ENCODE assay signal across 8 cellular contexts in the genomic region with DNA sequence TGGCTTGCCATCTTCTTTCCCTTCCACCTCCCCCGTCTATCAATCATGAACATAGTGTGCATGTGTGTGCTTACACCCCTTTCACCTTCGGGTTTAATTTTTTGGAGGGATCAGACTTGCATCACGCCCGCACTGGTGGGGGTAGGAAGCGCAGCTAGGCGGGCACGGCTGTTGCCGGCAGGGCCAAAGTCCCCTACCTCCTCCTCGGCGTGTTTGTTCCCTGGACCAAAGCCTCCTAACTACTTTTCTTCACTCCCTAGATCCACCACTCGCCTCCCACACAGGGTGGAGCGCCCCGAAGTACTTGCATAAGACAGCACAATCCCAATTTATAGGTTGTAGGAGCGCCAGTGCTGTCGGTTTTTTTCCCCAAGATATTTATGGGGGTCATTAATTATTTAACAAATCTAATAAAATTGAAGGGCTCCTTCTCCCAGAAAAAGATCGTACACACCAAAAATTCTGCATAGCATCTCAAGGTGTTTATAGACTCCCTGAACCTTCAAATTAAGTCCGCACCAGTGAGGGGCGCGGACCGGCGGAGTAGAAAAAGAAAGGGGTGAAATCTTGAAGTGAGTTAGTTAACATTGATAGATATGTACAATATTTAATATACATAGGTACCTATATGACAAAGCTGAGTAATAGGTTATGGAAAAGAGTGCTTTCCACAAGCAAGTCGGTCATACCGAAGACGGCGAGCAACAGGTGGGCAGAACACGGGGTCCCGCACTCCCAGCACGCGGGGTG. TPM values are rescaled to one million over a fixed set of nuclear protein-coding genes. Genes with fewer than 3 reads are reported as not detected.
DNase-seq lines count a peak whose midpoint lies in the region; ATAC-seq and TF ChIP-seq lines count a peak whose summit lies in the region.

No MANE protein-coding gene starts in this region.

- intact Hi-C loops in naive thymus-derived CD4-positive, alpha-beta T cell (cut with micrococcal nuclease) = no loop called here
- intact Hi-C loops in OCI-LY7 (cut with micrococcal nuclease; ENCODE audit: unreplicated experiment) = no loop called here

- peak overlapping the region; percentile 93 for H3K4me3 ChIP-seq in endocrine pancreas (ENCODE audit: control insufficient read depth, insufficient read depth, low read length)
- H3K4me3 ChIP-seq in naive thymus-derived CD4-positive, alpha-beta T cell (ENCODE audit: low read length) = no peak overlapping the region
- H3K4me3 ChIP-seq in OCI-LY7 (ENCODE audit: low read depth, low read length, poor library complexity, severe bottlenecking) = no peak overlapping the region

- no peaks in the 10 kb centered on the region for H3K79me2 ChIP-seq in OCI-LY7 (ENCODE audit: insufficient read depth, low read depth, low read length)

- TF ChIP-seq CTCF in OCI-LY7 (conservative IDR thresholded peaks at IDR 0.05; ENCODE audit: low read length) = no peak

- peaks cover 0 to 1% (median 0%) of the 10 kb centered on the region in 11 donors for H3K9me3 Mint-ChIP-seq in naive thymus-derived CD4-positive, alpha-beta T cell

- H3K4me1 ChIP-seq in endocrine pancreas (ENCODE audit: control insufficient read depth, insufficient read depth, low read length) (peaks cover 16% of the 10 kb centered on the region), OCI-LY7 (ENCODE audit: insufficient read depth, low read length, poor library complexity, severe bottlenecking) (no peaks in the 10 kb centered on the region)
- no peaks in the 10 kb centered on the region for H3K4me1 ChIP-seq in naive thymus-derived CD4-positive, alpha-beta T cell (ENCODE audit: control insufficient read depth in 2 of 2, insufficient read depth in 2 of 2, low read length in 2 of 2)

- H3K27me3 Mint-ChIP-seq in naive thymus-derived CD4-positive, alpha-beta T cell = peaks cover 36 to 69% (median 64%) of the 10 kb centered on the region in 5 donors

- H3K4me3 Mint-ChIP-seq in naive thymus-derived CD4-positive, alpha-beta T cell = peak overlapping the region; percentile 60 to 91 (median 86)

- POLR2A ChIA-PET in naive thymus-derived CD4-positive, alpha-beta T cell (lab: Charles Lee) = interaction anchor here (0.9 kb wide), 1 partner anchor 1127 kb away, joined by 3 read pairs; the partner anchor contains the start of gene ALG10
- POLR2A ChIA-PET in OCI-LY7 (lab: Charles Lee) = no interaction called here

- H3K36me3 ChIP-seq in endocrine pancreas (ENCODE audit: control insufficient read depth, insufficient read depth, low read length) (no peaks in the 10 kb centered on the region), OCI-LY7 (ENCODE audit: insufficient read depth, low read length) (no peaks in the 10 kb centered on the region)
- no peaks in the 10 kb centered on the region for H3K36me3 ChIP-seq in naive thymus-derived CD4-positive, alpha-beta T cell (ENCODE audit: control insufficient read depth in 2 of 3, insufficient read depth in 3 of 3, low read length in 3 of 3)

- H3K9me2 ChIP-seq in OCI-LY7 (ENCODE audit: insufficient read depth, low read length) = no peaks in the 10 kb centered on the region

- H2AFZ ChIP-seq in OCI-LY7 (ENCODE audit: low read length) = no peak overlapping the region

- H3K27ac Mint-ChIP-seq in naive thymus-derived CD4-positive, alpha-beta T cell = peak overlapping the region in 2 of 9 donors; percentile 58 to 72

- H3K27me3 ChIP-seq in endocrine pancreas (ENCODE audit: control insufficient read depth, insufficient read depth, low read length) = no peaks in the 10 kb centered on the region
- H3K27me3 ChIP-seq in naive thymus-derived CD4-positive, alpha-beta T cell (ENCODE audit: control insufficient read depth in 2 of 2, insufficient read depth in 2 of 2, low read length in 2 of 2) = peaks cover 0 to 12% of the 10 kb centered on the region in 2 donors

- CTCF ChIA-PET in naive thymus-derived CD4-positive, alpha-beta T cell (lab: Charles Lee) = no interaction called here
- CTCF ChIA-PET in OCI-LY7 (lab: Charles Lee; ENCODE audit: unreplicated experiment) = no interaction called here

- H3K9me3 ChIP-seq in endocrine pancreas (ENCODE audit: control insufficient read depth, low read length) (no peaks in the 10 kb centered on the region), OCI-LY7 (ENCODE audit: low read length) (no peaks in the 10 kb centered on the region)
- no peaks in the 10 kb centered on the region for H3K9me3 ChIP-seq in naive thymus-derived CD4-positive, alpha-beta T cell (ENCODE audit: control insufficient read depth in 2 of 3, low read length in 3 of 3)

- BruUV-seq in OCI-LY7 (replicated peaks; lab: Mats Ljungman, UMichigan) = no TSS peak

- no peak overlapping the region for H3K4me2 ChIP-seq in OCI-LY7 (ENCODE audit: low read length)

- peaks cover 0 to 3% (median 0%) of the 10 kb centered on the region in 5 donors for H3K36me3 Mint-ChIP-seq in naive thymus-derived CD4-positive, alpha-beta T cell

- peaks cover 8 to 38% (median 28%) of the 10 kb centered on the region in 7 donors for H3K4me1 Mint-ChIP-seq in naive thymus-derived CD4-positive, alpha-beta T cell

- H3K9ac ChIP-seq in endocrine pancreas (ENCODE audit: control insufficient read depth, insufficient read depth, low read length) = peak overlapping the region; percentile 61

- ATAC-seq in GM18511 (IDR thresholded peaks at IDR 0.05; ENCODE audit: unreplicated experiment) (peak; percentile 4), GM21515 (IDR thresholded peaks at IDR 0.05; ENCODE audit: unreplicated experiment) (no peak)
- no peak for ATAC-seq in naive thymus-derived CD4-positive, alpha-beta T cell

- H4K20me1 ChIP-seq in OCI-LY7 (ENCODE audit: insufficient read depth, low read length) = no peaks in the 10 kb centered on the region

- peak; percentile 34 for DNase-seq in NCI-H69 (lab: John Stamatoyannopoulos, UW)
- DNase-seq in naive thymus-derived CD4-positive, alpha-beta T cell = peak in 1 of 9 donors; percentile 7
- DNase-seq in NCI-H524 treated with DMSO at 0.1 percent for 48 hours (lab: John Stamatoyannopoulos, UW) = no peak
- DNase-seq in SHP77 (lab: John Stamatoyannopoulos, UW) = no peak
- DNase-seq in OCI-LY7 (ENCODE audit: low spot score) = no peak

- H3K27ac ChIP-seq in naive thymus-derived CD4-positive, alpha-beta T cell (ENCODE audit: low read depth, low read length) = no peak overlapping the region
- no peak overlapping the region for H3K27ac ChIP-seq in OCI-LY7 (ENCODE audit: low read depth, low read length, poor library complexity, severe bottlenecking)

RNA-seq across cellular contexts. Expression of gene PKP2, which starts 0.7 kb away (rescaled TPM):
- total RNA-seq in naive thymus-derived CD4-positive, alpha-beta T cell = under 1 TPM in 4 of 5 experiments, not detected in 1; 0.16 to 0.95 (median 0.63) TPM
- polyA plus RNA-seq in naive thymus-derived CD4-positive, alpha-beta T cell = 1 to 10 TPM; 1.4 to 2.0 TPM
- not detected in 2 replicates for total RNA-seq in OCI-LY7 (2014; rRNA removed; shearing (Covaris generic))
- not detected in 2 replicates for total RNA-seq in OCI-LY7 (2022)
